ENCODE assay signal across 14 cellular contexts in genomic region chr20:38193586-38194105, GRCh38. TPM values are rescaled to one million over a fixed set of nuclear protein-coding genes. Genes with fewer than 3 reads are reported as not detected.
DNase-seq lines count a peak whose midpoint lies in the region; ATAC-seq, FAIRE-seq and TF ChIP-seq lines count a peak whose summit lies in the region.
"Had no signal": no experiment of that assay in that cellular context is flagged by ENCODE, and none has a peak within 500 bp of the region (broad histone marks: within the 10 kb centered on the region; RNA-seq: fewer than 3 reads in every experiment).

No MANE protein-coding gene starts in this region.

- intact Hi-C loops in HepG2 (cut with micrococcal nuclease; ENCODE audit: unreplicated experiment) (no loop called here), right lobe of liver (cut with DNase I) (no loop called here), sigmoid colon (cut with DNase I) (no loop called here)

- POLR2A ChIA-PET in HepG2 (lab: Yijun Ruan, JAX): no interaction called here

- H2BK120ac ChIP-seq in mesenchymal stem cell (ENCODE audit: low read depth, low read length): no peak overlapping the region
- H2BK120ac ChIP-seq in mesendoderm (ENCODE audit: low read depth, low read length): no peak overlapping the region

- H3K56ac ChIP-seq in mesendoderm (ENCODE audit: low read length): no peak overlapping the region

- H3K36me3 ChIP-seq in HepG2 (replicated peaks in 1 of 2; ENCODE audit: control insufficient read depth in 1 of 2, insufficient read depth in 2 of 2, low read length in 2 of 2) (no peaks in the 10 kb centered on the region), right lobe of liver (no peaks in the 10 kb centered on the region), mesenchymal stem cell (ENCODE audit: control insufficient read depth in 1 of 2, insufficient read depth in 2 of 2, low read depth in 1 of 2, low read length in 2 of 2) (no peaks in the 10 kb centered on the region), sigmoid colon (no peaks in the 10 kb centered on the region), mesendoderm (ENCODE audit: control insufficient read depth, insufficient read depth, low read length) (no peaks in the 10 kb centered on the region)
- H3K36me3 ChIP-seq: BLaER1 treated with 17β-estradiol and CSF1 and Interleukin-3, amounts not matched to agents 10 nM and 100 nM had no signal

- no TSS peak for BruUV-seq in HepG2 (replicated peaks; lab: Mats Ljungman, UMichigan)

- H3K79me1 ChIP-seq in mesenchymal stem cell (replicated peaks; ENCODE audit: low read length, poor library complexity, severe bottlenecking) (no peaks in the 10 kb centered on the region), mesendoderm (ENCODE audit: low read length) (no peaks in the 10 kb centered on the region)

- H3K27ac ChIP-seq in HepG2 (ENCODE audit: extremely low read length, insufficient read depth, low read length) (no peak overlapping the region), right lobe of liver (no peak overlapping the region), coronary artery (peak overlapping the region in 1 of 2 donors; percentile 34), mesenchymal stem cell (ENCODE audit: low read length, poor library complexity, severe bottlenecking) (no peak overlapping the region), sigmoid colon (no peak overlapping the region), mesendoderm (ENCODE audit: low read depth, low read length) (no peak overlapping the region)
- H3K27ac ChIP-seq: BLaER1 treated with 17β-estradiol and CSF1 and Interleukin-3, amounts not matched to agents 10 nM and 100 nM; GM23248 had no signal

- H2BK5ac ChIP-seq in mesenchymal stem cell (ENCODE audit: low read depth, low read length, poor library complexity, severe bottlenecking) (no peak overlapping the region), mesendoderm (ENCODE audit: low read length) (no peak overlapping the region)

- TF ChIP-seq POLR2A in HepG2 (IDR thresholded peaks at IDR 0.05; ENCODE audit: insufficient read depth in 1 of 2, low read depth in 2 of 2, low read length in 2 of 2): no peak
- TF ChIP-seq POLR2A in right lobe of liver (IDR thresholded peaks at IDR 0.05): no peak
- TF ChIP-seq POLR2A in sigmoid colon (IDR thresholded peaks at IDR 0.05): no peak

- DNase-seq in HepG2 (ENCODE audit: low spot score) (no peak), right lobe of liver (no peak), coronary artery (ENCODE audit: low spot score) (peak; percentile 67), mesenchymal stem cell (no peak), sigmoid colon (peak; percentile 32), OCI-M1 (lab: John Stamatoyannopoulos, UW) (no peak), mesendoderm (no peak)
- DNase-seq: ACHN; CD4-positive, CD25-positive, alpha-beta regulatory T cell; DMS 273 treated with DMSO at 0.1 percent for 48 hours; GM23248 had no signal

- peak overlapping the region in 1 of 2 experiments; percentile 41 for H3K18ac ChIP-seq in mesenchymal stem cell (ENCODE audit: low read depth in 1 of 2, low read length in 2 of 2)
- no peak overlapping the region for H3K18ac ChIP-seq in mesendoderm (ENCODE audit: low read length)

- H3K4me3 ChIP-seq in HepG2 (replicated peaks in 1 of 3; ENCODE audit: insufficient read depth in 1 of 3, low read depth in 2 of 3, low read length in 3 of 3) (no peak overlapping the region), right lobe of liver (no peak overlapping the region), coronary artery (no peak overlapping the region), mesenchymal stem cell (ENCODE audit: insufficient read depth in 1 of 2, low read depth in 1 of 2, low read length in 2 of 2) (no peak overlapping the region), sigmoid colon (no peak overlapping the region), mesendoderm (ENCODE audit: low read length) (no peak overlapping the region)
- H3K4me3 ChIP-seq: BLaER1 treated with 17β-estradiol and CSF1 and Interleukin-3, amounts not matched to agents 10 nM and 100 nM; GM23248 had no signal

- peak overlapping the region; percentile 7 to 30 for H2BK12ac ChIP-seq in mesenchymal stem cell (ENCODE audit: low read length in 2 of 2)

- H3K79me2 ChIP-seq in HepG2 (ENCODE audit: insufficient read depth, low read length) (no peaks in the 10 kb centered on the region), mesendoderm (ENCODE audit: control insufficient read depth, insufficient read depth, low read length) (no peaks in the 10 kb centered on the region)

- CTCF ChIA-PET in HepG2 (lab: Yijun Ruan, JAX; ENCODE audit: low intra/inter-chr PET ratio, low total read pairs): no interaction called here

- H3K9me3 ChIP-seq in HepG2 (ENCODE audit: low read length) (no peaks in the 10 kb centered on the region), right lobe of liver (no peaks in the 10 kb centered on the region), mesenchymal stem cell (ENCODE audit: control insufficient read depth, low read length) (peaks cover 4% of the 10 kb centered on the region), sigmoid colon (no peaks in the 10 kb centered on the region)
- H3K9me3 ChIP-seq: BLaER1 treated with 17β-estradiol and CSF1 and Interleukin-3, amounts not matched to agents 10 nM and 100 nM had no signal

- H3K9ac ChIP-seq in HepG2 (ENCODE audit: insufficient read depth, low read depth, low read length): no peak overlapping the region
- H3K9ac ChIP-seq in mesenchymal stem cell (ENCODE audit: low read length): no peak overlapping the region
- H3K9ac ChIP-seq in mesendoderm (ENCODE audit: low read length): no peak overlapping the region
- H3K9ac ChIP-seq: BLaER1 treated with 17β-estradiol and CSF1 and Interleukin-3, amounts not matched to agents 10 nM and 100 nM; GM23248 had no signal

- TF ChIP-seq EP300 in HepG2 (IDR thresholded peaks at IDR 0.05; ENCODE audit: low read depth in 2 of 2, low read length in 2 of 2): no peak
- TF ChIP-seq EP300 in HepG2 (CRISPR knock-in tag; IDR thresholded peaks at IDR 0.05; ENCODE audit: borderline replicate concordance): no peak
- no peak for TF ChIP-seq EP300 in sigmoid colon (IDR thresholded peaks at IDR 0.05)

- ATAC-seq in HepG2 (no peak), right lobe of liver (no peak), GM21390 (IDR thresholded peaks at IDR 0.05; ENCODE audit: unreplicated experiment) (no peak)

- no peaks in the 10 kb centered on the region for H4K20me1 ChIP-seq in HepG2 (ENCODE audit: insufficient read depth, low read length)
- H4K20me1 ChIP-seq: BLaER1 treated with 17β-estradiol and CSF1 and Interleukin-3, amounts not matched to agents 10 nM and 100 nM had no signal

- peak overlapping the region; percentile 41 for H4K91ac ChIP-seq in mesenchymal stem cell (ENCODE audit: low read length)

- H3K4me2 ChIP-seq in HepG2 (ENCODE audit: low read depth, low read length) (no peak overlapping the region), mesenchymal stem cell (ENCODE audit: low read length, poor library complexity, severe bottlenecking) (no peak overlapping the region), mesendoderm (ENCODE audit: low read length) (no peak overlapping the region)
- H3K4me2 ChIP-seq: BLaER1 treated with 17β-estradiol and CSF1 and Interleukin-3, amounts not matched to agents 10 nM and 100 nM had no signal

- TF ChIP-seq CTCF in HepG2 (CRISPR knock-in tag; IDR thresholded peaks at IDR 0.05) (no peak), right lobe of liver (IDR thresholded peaks at IDR 0.05) (no peak), coronary artery (IDR thresholded peaks at IDR 0.05) (no peak), sigmoid colon (IDR thresholded peaks at IDR 0.05) (no peak)

- 76% methylated on average over 4 of the region's 4 CpGs for WGBS in HepG2 (ENCODE audit: low lambda C conversion rate)
- WGBS in right lobe of liver (ENCODE audit: insufficient coverage, low coverage, low lambda C conversion rate, missing lambda C conversion rate): no CpG with 5 or more reads among the region's 4 CpGs
- WGBS in mesenchymal stem cell: 92% methylated on average over 4 of the region's 4 CpGs
- 93 to 98% methylated on average over 4 of the region's 4 CpGs for WGBS in sigmoid colon, 2 donors
- no CpG with 5 or more reads among the region's 4 CpGs for WGBS in mesendoderm (ENCODE audit: extremely low coverage, insufficient coverage, low lambda C conversion rate)

- H3K23ac ChIP-seq in mesenchymal stem cell (ENCODE audit: low read length in 2 of 2) (no peak overlapping the region), mesendoderm (ENCODE audit: low read length) (no peak overlapping the region)

- H2AFZ ChIP-seq in HepG2 (ENCODE audit: low read length) (no peak overlapping the region), mesenchymal stem cell (ENCODE audit: low read depth, low read length) (no peak overlapping the region)
- H2AFZ ChIP-seq: GM23248 had no signal

- in situ Hi-C loops in HepG2 (cut with HindIII; ENCODE audit: extremely low pct_ligation_motif_present, low pct_unique_long_range_greater_than_20kb): no loop called here

- H3K14ac ChIP-seq in mesenchymal stem cell (ENCODE audit: low read length in 2 of 2): no peak overlapping the region

- H2BK15ac ChIP-seq in mesenchymal stem cell (ENCODE audit: low read depth, poor library complexity, severe bottlenecking) (peak overlapping the region; percentile 53), mesendoderm (replicated peaks; ENCODE audit: low read depth) (no peak overlapping the region)

- no peak overlapping the region for H4K8ac ChIP-seq in mesenchymal stem cell (ENCODE audit: low read length)
- H4K8ac ChIP-seq in mesendoderm (ENCODE audit: low read depth, low read length): no peak overlapping the region

- peaks cover 11% of the 10 kb centered on the region for H3K4me1 ChIP-seq in HepG2 (ENCODE audit: insufficient read depth, low read length)
- peaks cover 0 to 13% (median 3%) of the 10 kb centered on the region in 4 donors for H3K4me1 ChIP-seq in right lobe of liver
- no peaks in the 10 kb centered on the region for H3K4me1 ChIP-seq in mesenchymal stem cell (ENCODE audit: control insufficient read depth, insufficient read depth, low read depth, low read length)
- peaks cover 0 to 19% (median 9%) of the 10 kb centered on the region in 4 donors for H3K4me1 ChIP-seq in sigmoid colon
- H3K4me1 ChIP-seq in mesendoderm (ENCODE audit: control insufficient read depth, low read depth, low read length): no peaks in the 10 kb centered on the region

- no peak overlapping the region for H4K5ac ChIP-seq in mesendoderm (ENCODE audit: low read length)

- H2AK5ac ChIP-seq in mesenchymal stem cell (ENCODE audit: low read length, severe bottlenecking): no peak overlapping the region
- no peak overlapping the region for H2AK5ac ChIP-seq in mesendoderm (ENCODE audit: low read length)

- peaks cover 9 to 27% of the 10 kb centered on the region in 2 experiments; a peak in 4 of 5 replicates for H3K27me3 ChIP-seq in HepG2 (ENCODE audit: control insufficient read depth in 1 of 2, insufficient read depth in 2 of 2, low read length in 2 of 2)
- H3K27me3 ChIP-seq in right lobe of liver: no peaks in the 10 kb centered on the region
- H3K27me3 ChIP-seq in mesenchymal stem cell (ENCODE audit: control insufficient read depth in 1 of 2, insufficient read depth in 1 of 2, low read length in 2 of 2): peaks cover 8 to 35% of the 10 kb centered on the region in 2 experiments
- H3K27me3 ChIP-seq in sigmoid colon: no peaks in the 10 kb centered on the region
- H3K27me3 ChIP-seq in mesendoderm (ENCODE audit: insufficient read depth, low read length, poor library complexity): no peaks in the 10 kb centered on the region
- H3K27me3 ChIP-seq: BLaER1 treated with 17β-estradiol and CSF1 and Interleukin-3, amounts not matched to agents 10 nM and 100 nM had no signal

- TF ChIP-seq RAD21 in HepG2 (CRISPR knock-in tag; IDR thresholded peaks at IDR 0.05): no peak

- no peak for FAIRE-seq in HepG2 (lab: Jason Lieb, UNC)
- FAIRE-seq: H54 had no signal

- H3K4ac ChIP-seq in mesenchymal stem cell (ENCODE audit: low read depth in 1 of 2, low read length in 2 of 2): peak overlapping the region in 1 of 2 experiments; percentile 42
- no peak overlapping the region for H3K4ac ChIP-seq in mesendoderm (ENCODE audit: low read depth, low read length)

RNA-seq across cellular contexts. Expression of gene TGM2, which starts 28.6 kb away (rescaled TPM):
- total RNA-seq in HepG2 (2016; rRNA removed; fragmentation: Illumina TruSeq; extraction: Trizol): 4.2 and 4.5 TPM in 2 replicates
- 0.61 and 0.88 TPM in 2 replicates for total RNA-seq in HepG2 (2016; cell fraction: cytosol; rRNA removed; fragmentation: Illumina TruSeq; extraction: Trizol; ENCODE audit: low read depth)
- total RNA-seq in HepG2 (2016; cell fraction: insoluble cytoplasmic fraction; rRNA removed; fragmentation: Illumina TruSeq; extraction: Trizol): 3.3 and 4.3 TPM in 2 replicates
- 2.1 and 2.3 TPM in 2 replicates for total RNA-seq in HepG2 (2016; cell fraction: membrane; rRNA removed; fragmentation: Illumina TruSeq; extraction: Trizol)
- 4.3 and 4.5 TPM in 2 replicates for total RNA-seq in HepG2 (2016; cell fraction: nucleus; rRNA removed; fragmentation: Illumina TruSeq; extraction: Trizol)
- polyA plus RNA-seq in HepG2 (2011; rRNA removed): 46.4 and 52.3 TPM in 2 replicates
- 39.7 and 45.8 TPM in 2 replicates for polyA plus RNA-seq in HepG2 (2011; cell fraction: cytosol; rRNA removed)
- polyA plus RNA-seq in HepG2 (2011; cell fraction: nucleus; rRNA removed): 48.4 and 54.8 TPM in 2 replicates
- polyA plus RNA-seq in HepG2 (2012): 14.4 and 32.4 TPM in 2 replicates
- polyA plus RNA-seq in HepG2 (2016; cell fraction: cytosol; fragmentation: Illumina TruSeq; extraction: Trizol; ENCODE audit: low read depth): 1.5 and 1.8 TPM in 2 replicates
- 5.3 and 7.5 TPM in 2 replicates for polyA plus RNA-seq in HepG2 (2016; cell fraction: insoluble cytoplasmic fraction; fragmentation: Illumina TruSeq; extraction: Trizol; ENCODE audit: low read depth)
- polyA plus RNA-seq in HepG2 (2016; cell fraction: membrane; fragmentation: Illumina TruSeq; extraction: Trizol; ENCODE audit: low read depth): 2.5 TPM in 2 replicates
- polyA plus RNA-seq in HepG2 (2016; cell fraction: nucleus; fragmentation: Illumina TruSeq; extraction: Trizol; ENCODE audit: insufficient read depth, low read depth): 7.7 and 9.8 TPM in 2 replicates
- 39.1 and 112 TPM in 2 replicates for polyA minus RNA-seq in HepG2 (2011; rRNA and poly(A)+ RNA removed; ENCODE audit: low replicate concordance)
- 43.5 and 48.8 TPM in 2 replicates for polyA minus RNA-seq in HepG2 (2011; cell fraction: cytosol; rRNA and poly(A)+ RNA removed)
- 26.7 and 32.2 TPM in 2 replicates for polyA minus RNA-seq in HepG2 (2011; cell fraction: nucleus; rRNA and poly(A)+ RNA removed)
- 100 to 1,000 TPM; 135 to 940 (median 474) TPM for total RNA-seq in right lobe of liver
- 537 TPM for polyA plus RNA-seq in mesenchymal stem cell (2013, experiment 1 of 2)
- 530 TPM for polyA plus RNA-seq in mesenchymal stem cell (2013, experiment 2 of 2)
- 100 to 1,000 TPM in 2 of 4 donors, 10 to 100 TPM in 2; 14.8 to 104 (median 60.7) TPM for total RNA-seq in sigmoid colon
- polyA plus RNA-seq in sigmoid colon: 10 to 100 TPM in 1 of 3 donors, 1 to 10 TPM in 2; 6.5 to 71.1 (median 7.2) TPM
- 0.56 TPM for polyA plus RNA-seq in mesendoderm (2013, experiment 1 of 2)
- 0.56 TPM for polyA plus RNA-seq in mesendoderm (2013, experiment 2 of 2)
- total RNA-seq: CD4-positive, CD25-positive, alpha-beta regulatory T cell had no signal

Comparison
In these comparisons a context has a peak if more than half of its experiments do, and no peak if none do; other contexts are left out.
1. DNase-seq: peak in coronary artery (single experiment) and sigmoid colon (single experiment); none in HepG2 (single experiment), right lobe of liver (0 of 3), mesenchymal stem cell (single experiment), OCI-M1 (single experiment) and mesendoderm (single experiment).